ENCODE assay signal across 8 cellular contexts in the genomic region with DNA sequence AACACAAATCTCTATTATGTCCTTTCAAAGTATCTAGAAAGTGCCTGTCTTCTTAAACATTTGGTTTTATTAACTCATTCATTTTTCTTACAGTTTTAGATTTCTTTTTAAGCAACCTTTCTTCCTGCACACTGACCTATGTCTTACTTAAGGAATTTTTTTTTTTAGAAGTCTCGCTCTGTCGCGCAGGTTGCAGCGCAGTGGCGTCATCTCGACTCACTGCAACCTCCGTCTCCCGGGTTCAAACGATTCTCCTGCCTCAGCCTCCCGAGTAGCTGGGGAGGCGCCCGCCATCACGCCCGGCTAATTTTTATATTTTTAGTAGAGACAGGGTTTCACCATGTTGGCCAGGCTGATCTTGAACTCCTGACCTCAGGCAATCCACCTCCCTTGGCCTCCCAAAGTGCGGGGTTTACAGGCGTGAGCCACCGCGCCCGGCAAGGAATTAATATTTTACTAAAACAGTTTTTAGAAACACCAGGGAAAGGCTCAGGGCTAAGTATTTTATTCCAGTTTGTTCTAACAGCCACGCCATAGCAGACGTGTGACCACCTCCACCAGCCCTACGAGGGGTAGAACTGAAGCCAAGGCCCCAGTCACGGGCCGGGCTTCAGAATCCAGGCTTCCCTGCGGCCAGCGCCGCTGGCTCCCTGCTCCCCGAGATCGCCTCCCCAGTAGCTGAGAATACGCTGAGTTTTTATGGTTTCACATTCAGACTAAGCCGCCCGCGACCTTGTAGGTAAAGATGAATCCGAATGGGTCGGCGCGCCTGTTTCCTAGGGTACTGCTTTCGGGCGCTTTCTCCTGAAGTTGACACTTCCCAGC. TPM values are rescaled to one million over a fixed set of nuclear protein-coding genes. Genes with fewer than 3 reads are reported as not detected.
A peak's percentile ranks its signal among the peaks of the same experiment; 100 is the strongest.
DNase-seq lines count a peak whose midpoint lies in the region; ATAC-seq, FAIRE-seq and TF ChIP-seq lines count a peak whose summit lies in the region.

No MANE protein-coding gene starts in this region.

- H3K9ac ChIP-seq in BLaER1 = peak overlapping the region; percentile 98
- peak overlapping the region; percentile 94 for H3K9ac ChIP-seq in SU-DHL-6 (ENCODE audit: low read length)

- peaks cover 24% of the 10 kb centered on the region for H3F3A ChIP-seq in SU-DHL-6 (ENCODE audit: insufficient read depth)

- no peaks in the 10 kb centered on the region for H3K27me3 ChIP-seq in BLaER1
- H3K27me3 ChIP-seq in SU-DHL-6 (ENCODE audit: low read length) = no peaks in the 10 kb centered on the region
- H3K27me3 ChIP-seq in brain microvascular endothelial cell (replicated peaks) = no peaks in the 10 kb centered on the region
- no peaks in the 10 kb centered on the region for H3K27me3 ChIP-seq in kidney epithelial cell (ENCODE audit: control insufficient read depth, insufficient read depth, low read length)

- H3K4me2 ChIP-seq in BLaER1 (peak overlapping the region; percentile 88), SU-DHL-6 (ENCODE audit: low read depth, low read length, poor library complexity, severe bottlenecking) (peak overlapping the region; percentile 62)

- peak overlapping the region; percentile 89 for H3K4me3 ChIP-seq in BLaER1
- H3K4me3 ChIP-seq in SU-DHL-6 (ENCODE audit: insufficient read depth, low read length, poor library complexity, severe bottlenecking) = peak overlapping the region; percentile 96
- peak overlapping the region; percentile 93 for H3K4me3 ChIP-seq in brain microvascular endothelial cell (ENCODE audit: low read depth, low read length)
- peak overlapping the region; percentile 100 for H3K4me3 ChIP-seq in kidney epithelial cell (ENCODE audit: low read depth, low read length)

- DNase-seq in GM19239 (ENCODE audit: insufficient read length, low spot score) (no peak), brain microvascular endothelial cell (no peak), kidney epithelial cell (ENCODE audit: low read depth) (no peak), kidney glomerular epithelial cell (lab: John Stamatoyannopoulos, UW) (no peak)
- peak; percentile 38 for DNase-seq in stimulated activated CD4-positive, alpha-beta T cell treated with anti-CD3 and anti-CD28 coated beads, Interleukin-4, amount 100 ng/mL, for 1 hour

- H3K9me2 ChIP-seq in SU-DHL-6 (replicated peaks; ENCODE audit: insufficient read depth, low read length) = no peaks in the 10 kb centered on the region

- in situ Hi-C loops in brain microvascular endothelial cell (cut with HindIII; ENCODE audit: low pct_ligation_motif_present, low sequenced_read_pairs) = no loop called here

- H3K36me3 ChIP-seq in BLaER1 (peaks cover 22% of the 10 kb centered on the region), SU-DHL-6 (ENCODE audit: low read length) (peaks cover 8% of the 10 kb centered on the region; the same call in 1 of the 2 replicates), brain microvascular endothelial cell (replicated peaks) (no peaks in the 10 kb centered on the region), kidney epithelial cell (ENCODE audit: control insufficient read depth, insufficient read depth, low read length) (no peaks in the 10 kb centered on the region)

- H4K20me1 ChIP-seq in BLaER1 = peaks cover 33% of the 10 kb centered on the region
- peaks cover 20% of the 10 kb centered on the region for H4K20me1 ChIP-seq in SU-DHL-6 (ENCODE audit: low read depth, low read length)

- peaks cover 50% of the 10 kb centered on the region for H3K79me2 ChIP-seq in SU-DHL-6 (ENCODE audit: insufficient read depth, low read length)

- peak; percentile 39 for FAIRE-seq in GM19239 (lab: Jason Lieb, UNC)

- H2AFZ ChIP-seq in SU-DHL-6 (ENCODE audit: low read depth, low read length, severe bottlenecking) = no peak overlapping the region

- H3K9me3 ChIP-seq in BLaER1 (no peaks in the 10 kb centered on the region), SU-DHL-6 (ENCODE audit: insufficient read depth, low read length) (no peaks in the 10 kb centered on the region)

- H3K27ac ChIP-seq in BLaER1 = peak overlapping the region; percentile 99
- H3K27ac ChIP-seq in SU-DHL-6 (ENCODE audit: low read depth, low read length) = peak overlapping the region; percentile 92
- peak overlapping the region; percentile 96 for H3K27ac ChIP-seq in brain microvascular endothelial cell

- TF ChIP-seq CTCF in SU-DHL-6 (IDR thresholded peaks at IDR 0.05; ENCODE audit: insufficient read depth, low read length, poor library complexity, severe bottlenecking) (no peak), brain microvascular endothelial cell (IDR thresholded peaks at IDR 0.05; ENCODE audit: low read depth, low read length, missing control alignments) (no peak), kidney epithelial cell (IDR thresholded peaks at IDR 0.05; ENCODE audit: insufficient read depth, low read length, poor library complexity, severe bottlenecking) (no peak)

- peak; percentile 13 for ATAC-seq in HG03571 (IDR thresholded peaks at IDR 0.05; ENCODE audit: unreplicated experiment)

- H3K4me1 ChIP-seq in BLaER1 = peaks cover 33% of the 10 kb centered on the region

RNA-seq across cellular contexts. Expression of a gene that starts 0.9 kb away (rescaled TPM):
- total RNA-seq in kidney epithelial cell = 49.3 and 56.0 TPM in 2 replicates

RNA-seq across cellular contexts. Expression of a gene that starts 17.6 kb away (rescaled TPM):
- total RNA-seq in kidney epithelial cell = 8.3 and 8.4 TPM in 2 replicates
